In genomic region chr5:122493091-122493775, GRCh38 we compare ENCODE assay signal across 12 cellular contexts.
A peak's percentile ranks its signal among the peaks of the same experiment; 100 is the strongest.
DNase-seq lines count a peak whose midpoint lies in the region; ATAC-seq and TF ChIP-seq lines count a peak whose summit lies in the region.
"Had no signal": no experiment of that assay in that cellular context is flagged by ENCODE, and none has a peak within 500 bp of the region (broad histone marks: within the 10 kb centered on the region; RNA-seq: fewer than 3 reads in every experiment).

No MANE protein-coding gene starts in this region.

- TF ChIP-seq CTCF in brain (conservative IDR thresholded peaks at IDR 0.05): peak in 1 of 2 experiments; percentile 5

- CTCF ChIA-PET in activated CD8-positive, alpha-beta memory T cell treated with anti-CD3 and anti-CD28 coated beads, Interleukin-2, amount 10 ng/mL, durations not matched to agents 7 days and 5 days (lab: Charles Lee): no interaction called here

- peaks cover 3% of the 10 kb centered on the region for H3K27me3 Mint-ChIP-seq in brain
- H3K27me3 Mint-ChIP-seq in activated CD8-positive, alpha-beta memory T cell treated with anti-CD3 and anti-CD28 coated beads, Interleukin-2, amount 10 ng/mL, durations not matched to agents 7 days and 5 days: no peaks in the 10 kb centered on the region

- H3K4me1 Mint-ChIP-seq in brain: peaks cover 23% of the 10 kb centered on the region
- no peaks in the 10 kb centered on the region for H3K4me1 Mint-ChIP-seq in activated CD8-positive, alpha-beta memory T cell treated with anti-CD3 and anti-CD28 coated beads, Interleukin-2, amount 10 ng/mL, durations not matched to agents 7 days and 5 days

- no peak overlapping the region for H3K4me3 Mint-ChIP-seq in brain
- no peak overlapping the region for H3K4me3 Mint-ChIP-seq in activated CD8-positive, alpha-beta memory T cell treated with anti-CD3 and anti-CD28 coated beads, Interleukin-2, amount 10 ng/mL, durations not matched to agents 7 days and 5 days

- peaks cover 0 to 3% (median 0%) of the 10 kb centered on the region in 5 experiments for H3K9me3 Mint-ChIP-seq in brain
- H3K9me3 Mint-ChIP-seq in activated CD8-positive, alpha-beta memory T cell treated with anti-CD3 and anti-CD28 coated beads, Interleukin-2, amount 10 ng/mL, durations not matched to agents 7 days and 5 days (ENCODE audit: low read depth): no peaks in the 10 kb centered on the region

- peak overlapping the region in 4 of 5 experiments; percentile 19 to 60 (median 52) for H3K27ac Mint-ChIP-seq in brain
- no peak overlapping the region for H3K27ac Mint-ChIP-seq in activated CD8-positive, alpha-beta memory T cell treated with anti-CD3 and anti-CD28 coated beads, Interleukin-2, amount 10 ng/mL, durations not matched to agents 7 days and 5 days

- no peaks in the 10 kb centered on the region for H3K36me3 Mint-ChIP-seq in brain
- no peaks in the 10 kb centered on the region for H3K36me3 Mint-ChIP-seq in activated CD8-positive, alpha-beta memory T cell treated with anti-CD3 and anti-CD28 coated beads, Interleukin-2, amount 10 ng/mL, durations not matched to agents 7 days and 5 days

- ATAC-seq in activated CD8-positive, alpha-beta memory T cell treated with anti-CD3 and anti-CD28 coated beads, Interleukin-2, amount 10 ng/mL, durations not matched to agents 7 days and 5 days: no peak
- ATAC-seq in HG03159 (IDR thresholded peaks at IDR 0.05; ENCODE audit: unreplicated experiment): no peak

- DNase-seq in C1 segment of cervical spinal cord (lab: John Stamatoyannopoulos, UW) (peak in 8 of 14 donors; percentile 1 to 66 (median 20)), NCI-H1694 treated with DMSO at 0.1 percent for 48 hours (lab: John Stamatoyannopoulos, UW) (peak; percentile 25), midbrain (lab: John Stamatoyannopoulos, UW) (peak; percentile 2)
- no peak for DNase-seq in activated effector memory CD4-positive, alpha-beta T cell treated with anti-CD3 and anti-CD28 coated beads, Interleukin-2, amount 50 U/mL, for 16 hours
- no peak for DNase-seq in NK-92 treated with Interleukin-12 subunit alpha and Interleukin-12 subunit beta, amount 100 ng/mL, for 24 hours (lab: John Stamatoyannopoulos, UW)
- no peak for DNase-seq in activated CD8-positive, alpha-beta memory T cell treated with anti-CD3 and anti-CD28 coated beads, Interleukin-2, amount 10 ng/mL, durations not matched to agents 7 days and 5 days
- DNase-seq: amniotic stem cell, NCI-H2171 treated with DMSO at 0.1 percent for 48 hours, T-helper 1 cell, transverse colon had no signal

Comparison
In these comparisons a context has a peak if more than half of its experiments do, and no peak if none do; other contexts are left out.
1. DNase-seq: peak in C1 segment of cervical spinal cord (8 of 14), NCI-H1694 treated with DMSO at 0.1 percent for 48 hours (single experiment) and midbrain (single experiment); none in activated effector memory CD4-positive, alpha-beta T cell treated with anti-CD3 and anti-CD28 coated beads, Interleukin-2, amount 50 U/mL, for 16 hours (single experiment), NK-92 treated with Interleukin-12 subunit alpha and Interleukin-12 subunit beta, amount 100 ng/mL, for 24 hours (single experiment) and activated CD8-positive, alpha-beta memory T cell treated with anti-CD3 and anti-CD28 coated beads, Interleukin-2, amount 10 ng/mL, durations not matched to agents 7 days and 5 days (single experiment).